7 cellular contexts compared by ENCODE assay signal in the genomic region with DNA sequence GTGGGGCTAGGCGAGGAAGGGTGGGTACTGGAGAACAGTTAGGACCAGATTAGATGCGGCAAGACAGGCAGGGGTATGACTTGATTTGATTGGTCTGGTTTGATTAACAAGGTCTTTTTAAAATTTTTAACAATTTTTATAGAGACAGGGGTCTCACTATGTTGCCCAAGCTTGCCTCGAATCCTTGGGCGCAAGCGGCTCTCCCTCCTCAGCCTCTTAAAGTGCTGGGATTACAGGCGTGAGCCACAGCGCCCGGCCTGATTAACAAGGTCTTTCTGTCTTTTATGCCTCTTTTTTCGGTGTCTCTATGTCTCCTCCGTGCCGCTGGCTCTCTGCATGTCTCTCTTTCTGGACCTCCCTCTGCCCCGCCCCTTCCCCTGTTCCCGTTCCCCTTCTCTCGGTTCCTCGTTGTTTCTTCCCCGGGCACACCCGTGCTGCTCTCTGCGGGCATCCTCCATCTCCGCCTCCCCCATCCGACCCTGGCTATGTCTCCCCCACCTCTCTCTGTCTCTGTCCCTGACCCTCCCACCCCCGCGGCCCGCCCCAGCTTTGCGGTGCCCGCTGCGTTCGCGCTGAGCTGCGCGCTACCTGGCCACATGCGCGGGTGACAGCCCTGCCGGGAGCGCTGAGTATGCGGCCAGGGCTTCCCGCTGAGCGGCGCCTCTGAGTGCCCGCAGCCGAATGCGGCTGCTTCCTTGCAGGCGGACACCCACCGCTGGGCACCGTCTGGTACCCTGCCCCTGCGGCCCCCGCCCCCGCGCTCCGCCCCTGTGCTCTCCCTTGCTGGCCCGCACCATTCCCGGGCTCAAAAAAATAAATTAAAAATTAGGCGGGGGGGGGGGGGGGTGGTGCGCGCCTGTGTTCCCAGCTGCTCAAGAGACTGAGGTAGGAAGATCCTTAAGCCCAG. TPM values are rescaled to one million over a fixed set of nuclear protein-coding genes. Genes with fewer than 3 reads are reported as not detected.
DNase-seq lines count a peak whose midpoint lies in the region; ATAC-seq and TF ChIP-seq lines count a peak whose summit lies in the region.
"Had no signal": no experiment of that assay in that cellular context is flagged by ENCODE, and none has a peak within 500 bp of the region (broad histone marks: within the 10 kb centered on the region; RNA-seq: fewer than 3 reads in every experiment).

No MANE protein-coding gene starts in this region.

- peak; percentile 49 to 51 for ATAC-seq in activated CD4-positive, CD25-positive, alpha-beta regulatory T cell treated with anti-CD3 and anti-CD28 coated beads, Interleukin-2, amount 50 U/mL, for 24 hours
- ATAC-seq in HG03521 (IDR thresholded peaks at IDR 0.05; ENCODE audit: unreplicated experiment): no peak

- no peak for DNase-seq in activated CD4-positive, CD25-positive, alpha-beta regulatory T cell treated with anti-CD3 and anti-CD28 coated beads, Interleukin-2, amount 50 U/mL, for 72 hours
- DNase-seq in SKM-1 (lab: John Stamatoyannopoulos, UW; ENCODE audit: unreplicated experiment) (peak; percentile 30), cardiac muscle cell (ENCODE audit: low read depth in 1 of 2, low spot score in 1 of 2) (peak in 1 of 2 donors; percentile 44)

- no peak overlapping the region for H3K27ac ChIP-seq in cardiac muscle cell
- H3K27ac ChIP-seq in thymus (ENCODE audit: low read depth): no peak overlapping the region

- no peak for TF ChIP-seq CTCF in cardiac muscle cell (IDR thresholded peaks at IDR 0.05; ENCODE audit: low read depth, low read length)

- WGBS in thymus: 9% methylated on average over 54 of the region's 54 CpGs

- H3K4me1 ChIP-seq in cardiac muscle cell (ENCODE audit: low read depth): no peaks in the 10 kb centered on the region
- no peaks in the 10 kb centered on the region for H3K4me1 ChIP-seq in thymus (ENCODE audit: control insufficient read depth, insufficient read depth, low read length)

- H3K27me3 ChIP-seq in cardiac muscle cell (peaks cover 30% of the 10 kb centered on the region), thymus (ENCODE audit: control insufficient read depth, insufficient read depth) (peaks cover 10% of the 10 kb centered on the region)

- H3K36me3 ChIP-seq in cardiac muscle cell: no peaks in the 10 kb centered on the region
- H3K36me3 ChIP-seq in thymus (ENCODE audit: control insufficient read depth, insufficient read depth): no peaks in the 10 kb centered on the region

- H3K9me3 ChIP-seq in cardiac muscle cell (ENCODE audit: low read depth) (no peaks in the 10 kb centered on the region), thymus (ENCODE audit: control insufficient read depth) (no peaks in the 10 kb centered on the region)

- H3K4me3 ChIP-seq in cardiac muscle cell (peak overlapping the region; percentile 24), thymus (ENCODE audit: low read length) (peak overlapping the region; percentile 31)

RNA-seq across cellular contexts. Expression of a gene that starts 8.1 kb away (rescaled TPM):
- total RNA-seq in cardiac muscle cell: 49.6 and 58.0 TPM in 2 replicates
- 31.9 and 36.2 TPM in 2 replicates for polyA plus RNA-seq in cardiac muscle cell
- 27.2 TPM for polyA plus RNA-seq in thymus

RNA-seq across cellular contexts. Expression of a gene that starts 21.7 kb away (rescaled TPM):
- 6.2 and 6.3 TPM in 2 replicates for total RNA-seq in cardiac muscle cell
- polyA plus RNA-seq in cardiac muscle cell (8.7 and 11.4 TPM in 2 replicates), thymus (5.8 TPM)
- total RNA-seq: frontal cortex had no signal

RNA-seq across cellular contexts. Expression of a gene that starts 27.1 kb away (rescaled TPM):
- 52.2 and 79.0 TPM in 2 replicates for total RNA-seq in cardiac muscle cell
- polyA plus RNA-seq in cardiac muscle cell: 39.6 and 66.9 TPM in 2 replicates
- polyA plus RNA-seq in thymus: 33.9 TPM

RNA-seq across cellular contexts. Expression of a gene that starts 45.8 kb away (rescaled TPM):
- 7.1 and 10.9 TPM in 2 replicates for total RNA-seq in cardiac muscle cell
- polyA plus RNA-seq in cardiac muscle cell (18.9 and 26.4 TPM in 2 replicates), thymus (6.7 TPM)

RNA-seq across cellular contexts. Expression of a gene that starts 50.7 kb away (rescaled TPM):
- 13.4 and 14.3 TPM in 2 replicates for total RNA-seq in cardiac muscle cell
- polyA plus RNA-seq in cardiac muscle cell: 10.3 and 16.0 TPM in 2 replicates
- polyA plus RNA-seq in thymus: 1.6 TPM
